ENCODE assay signal across 16 cellular contexts in the genomic region with DNA sequence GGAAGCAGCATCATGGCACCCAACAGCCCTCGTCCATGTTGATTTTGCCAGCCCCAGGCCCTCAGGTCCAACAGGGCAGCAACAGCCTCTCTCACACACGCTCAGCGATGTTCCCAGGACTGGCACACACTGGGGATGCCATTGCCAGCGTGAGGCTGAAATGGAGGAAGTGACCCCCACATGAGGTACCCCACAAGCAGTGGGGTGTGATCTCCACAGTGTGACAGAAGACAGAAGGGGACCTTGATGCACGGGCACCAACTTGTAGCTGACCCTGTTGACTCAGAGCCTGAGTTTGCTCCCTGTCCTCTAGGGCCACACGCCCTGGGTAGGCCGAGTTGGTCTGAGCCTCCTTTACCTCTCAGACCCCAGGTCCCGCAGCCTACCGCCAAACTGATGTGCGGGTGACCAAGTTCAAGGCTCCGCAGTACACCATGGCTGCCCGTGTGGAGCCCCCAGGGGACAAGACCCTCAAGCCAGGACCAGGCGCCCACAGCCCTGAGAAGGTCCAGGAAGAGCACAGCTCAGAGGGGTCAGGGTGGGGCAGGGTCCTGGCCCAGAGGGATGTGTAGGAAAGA. TPM values are rescaled to one million over a fixed set of nuclear protein-coding genes. Genes with fewer than 3 reads are reported as not detected.
A peak's percentile ranks its signal among the peaks of the same experiment; 100 is the strongest.
DNase-seq lines count a peak whose midpoint lies in the region; ATAC-seq and TF ChIP-seq lines count a peak whose summit lies in the region.
"Had no signal": no experiment of that assay in that cellular context is flagged by ENCODE, and none has a peak within 500 bp of the region (broad histone marks: within the 10 kb centered on the region; RNA-seq: fewer than 3 reads in every experiment).

No MANE protein-coding gene starts in this region.

- H3K27me3 ChIP-seq in dorsolateral prefrontal cortex (no peaks in the 10 kb centered on the region), ovary (no peaks in the 10 kb centered on the region)
- H3K27me3 ChIP-seq: esophagus squamous epithelium had no signal

- H3K27ac ChIP-seq in dorsolateral prefrontal cortex: no peak overlapping the region
- H3K27ac ChIP-seq in ovary: no peak overlapping the region
- H3K27ac ChIP-seq: esophagus squamous epithelium had no signal

- TF ChIP-seq CTCF in dorsolateral prefrontal cortex (IDR thresholded peaks at IDR 0.05 in 54 of 56, conservative IDR thresholded peaks at IDR 0.05 in 2 of 56; ENCODE audit: low read depth in 1 of 56, partially characterized antibody in 56 of 56): no peak
- TF ChIP-seq CTCF in ovary (IDR thresholded peaks at IDR 0.05): no peak

- no peaks in the 10 kb centered on the region for H3K4me1 ChIP-seq in ovary (ENCODE audit: insufficient read depth)

- TF ChIP-seq EP300 in ovary (IDR thresholded peaks at IDR 0.05): no peak

- DNase-seq in stimulated activated CD4-positive, alpha-beta T cell treated with anti-CD3 and anti-CD28 coated beads, Interleukin-4, amount 100 ng/mL, for 24 hours: peak; percentile 2
- DNase-seq in stimulated activated CD4-positive, alpha-beta T cell treated with anti-CD3 and anti-CD28 coated beads, Interleukin-2, amount 100 ng/mL, for 48 hours: no peak
- DNase-seq in dorsolateral prefrontal cortex: peak in 6 of 10 donors; percentile 1 to 34 (median 16)
- DNase-seq in ovary: peak in 4 of 5 donors; percentile 20 to 41 (median 22)
- no peak for DNase-seq in GM19240 (ENCODE audit: insufficient read length, low spot score)
- DNase-seq in amniotic stem cell (lab: John Stamatoyannopoulos, UW): no peak
- DNase-seq: activated T-cell treated with anti-CD3 and anti-CD28 coated beads, Interleukin-2, amount 50 U/mL, for 4 hours; esophagus squamous epithelium; NCI-H1694 treated with DMSO at 0.1 percent for 48 hours; NCI-H446 treated with DMSO at 0.1 percent for 48 hours; nephron progenitor cell had no signal

- no peak for TF ChIP-seq POLR2A in ovary (IDR thresholded peaks at IDR 0.05)

- no peaks in the 10 kb centered on the region for H3K36me3 ChIP-seq in ovary

- ATAC-seq in HG03439 (IDR thresholded peaks at IDR 0.05; ENCODE audit: unreplicated experiment): no peak
- ATAC-seq: activated T-cell treated with anti-CD3 and anti-CD28 coated beads, Interleukin-2, amount 50 U/mL, for 4 hours had no signal

- no peak overlapping the region for H3K4me3 ChIP-seq in dorsolateral prefrontal cortex
- H3K4me3 ChIP-seq in ovary: no peak overlapping the region
- H3K4me3 ChIP-seq: esophagus squamous epithelium had no signal

- 73 to 79% (median 75%) methylated on average over 13 of the region's 13 CpGs for WGBS in ovary, 3 donors

- H3K9me3 ChIP-seq in ovary: no peaks in the 10 kb centered on the region
- H3K9me3 ChIP-seq: esophagus squamous epithelium had no signal

- intact Hi-C loops in dorsolateral prefrontal cortex (cut with DNase I) (no loop called here), ovary (cut with DNase I) (no loop called here)

RNA-seq across cellular contexts. Expression of gene SCGB1C1, which starts 6.2 kb away (rescaled TPM):
- total RNA-seq in dorsolateral prefrontal cortex (not detected), ovary (not detected)
- not detected for polyA plus RNA-seq in ovary
- total RNA-seq: activated T-cell treated with anti-CD3 and anti-CD28 coated beads, Interleukin-2, amount 50 U/mL, for 4 hours; esophagus squamous epithelium; G401; glomerular endothelial cell; M059J; T-helper 1 cell treated with Interleukin-12 subunit alpha and Interleukin-12 subunit beta and Interleukin-4 antibody, amounts not matched to agents 30 ng/mL and 1 ng/mL, for 36 hours had no signal

RNA-seq across cellular contexts. Expression of gene BET1L, which starts 8.1 kb away (rescaled TPM):
- 10 to 100 TPM; 22.9 to 47.4 (median 33.0) TPM for total RNA-seq in dorsolateral prefrontal cortex
- total RNA-seq in ovary: 10 to 100 TPM; 24.6 to 76.6 (median 65.5) TPM
- polyA plus RNA-seq in ovary: 10 to 100 TPM; 38.9 to 51.6 TPM

RNA-seq across cellular contexts. Expression of gene RIC8A, which starts 8.4 kb away (rescaled TPM):
- 100 to 1,000 TPM in 2 of 120 experiments, 10 to 100 TPM in 118; 55.0 to 104 (median 78.7) TPM for total RNA-seq in dorsolateral prefrontal cortex
- 100 to 1,000 TPM in 1 of 7 donors, 10 to 100 TPM in 6; 53.4 to 119 (median 87.4) TPM for total RNA-seq in ovary
- polyA plus RNA-seq in ovary: 10 to 100 TPM; 33.6 to 56.4 TPM

RNA-seq across cellular contexts. Expression of gene SIRT3, which starts 37.0 kb away (rescaled TPM):
- total RNA-seq in dorsolateral prefrontal cortex: 10 to 100 TPM; 32.3 to 71.0 (median 52.8) TPM
- total RNA-seq in ovary: 10 to 100 TPM; 11.1 to 24.4 (median 22.7) TPM
- polyA plus RNA-seq in ovary: 10 to 100 TPM; 17.4 to 21.5 TPM

RNA-seq across cellular contexts. Expression of gene PSMD13, which starts 37.7 kb away (rescaled TPM):
- total RNA-seq in dorsolateral prefrontal cortex: 100 to 1,000 TPM in 5 of 120 experiments, 10 to 100 TPM in 115; 50.5 to 105 (median 80.8) TPM
- total RNA-seq in ovary: 10 to 100 TPM; 66.2 to 80.1 (median 75.8) TPM
- 10 to 100 TPM; 74.9 to 88.9 TPM for polyA plus RNA-seq in ovary

Comparison
In these comparisons a context has a peak if more than half of its experiments do, and no peak if none do; other contexts are left out.
1. DNase-seq: peak in stimulated activated CD4-positive, alpha-beta T cell treated with anti-CD3 and anti-CD28 coated beads, Interleukin-4, amount 100 ng/mL, for 24 hours (single experiment), dorsolateral prefrontal cortex (6 of 10) and ovary (4 of 5); none in stimulated activated CD4-positive, alpha-beta T cell treated with anti-CD3 and anti-CD28 coated beads, Interleukin-2, amount 100 ng/mL, for 48 hours (0 of 2), GM19240 (single experiment) and amniotic stem cell (single experiment).